Comparison of ENCODE assay signal across 7 cellular contexts in genomic region chr17:38482039-38482699, GRCh38.
DNase-seq lines count a peak whose midpoint lies in the region.

No MANE protein-coding gene starts in this region.

- peak overlapping the region; percentile 62 for H3K27ac ChIP-seq in caudate nucleus (ENCODE audit: low read depth, low read length)

- DNase-seq in DMS153 treated with DMSO at 0.1 percent for 48 hours (lab: John Stamatoyannopoulos, UW; ENCODE audit: unreplicated experiment) (peak; percentile 37), NCI-H146 (lab: John Stamatoyannopoulos, UW) (peak; percentile 83), NCI-H510A (lab: John Stamatoyannopoulos, UW) (peak; percentile 69), SHP77 (lab: John Stamatoyannopoulos, UW) (peak; percentile 69 to 86), caudate nucleus (lab: John Stamatoyannopoulos, UW) (peak in 51 of 61 donors; percentile 20 to 88 (median 61)), islet precursor cell (peak; percentile 45), pons (ENCODE audit: low spot score) (peak; percentile 77)

Comparison
In these comparisons a context has a peak if more than half of its experiments do, and no peak if none do; other contexts are left out.
1. Peak in every context shown above with its lines: DNase-seq and H3K27ac ChIP-seq.